ENCODE assay signal across 9 cellular contexts in genomic region chr1:206631085-206631509, GRCh38. TPM values are rescaled to one million over a fixed set of nuclear protein-coding genes. Genes with fewer than 3 reads are reported as not detected.
A peak's percentile ranks its signal among the peaks of the same experiment; 100 is the strongest.
DNase-seq lines count a peak whose midpoint lies in the region; ATAC-seq, FAIRE-seq and TF ChIP-seq lines count a peak whose summit lies in the region.
"Had no signal": no experiment of that assay in that cellular context is flagged by ENCODE, and none has a peak within 500 bp of the region (broad histone marks: within the 10 kb centered on the region; RNA-seq: fewer than 3 reads in every experiment).

No MANE protein-coding gene starts in this region.

- H4K20me1 ChIP-seq in endothelial cell of umbilical vein (replicated peaks; ENCODE audit: control insufficient read depth, extremely low read depth, insufficient read depth, low read length): no peaks in the 10 kb centered on the region

- H3K9me1 ChIP-seq in endothelial cell of umbilical vein (replicated peaks; ENCODE audit: control insufficient read depth, extremely low read depth, insufficient read depth, low read length): no peaks in the 10 kb centered on the region

- no peaks in the 10 kb centered on the region for H3K36me3 ChIP-seq in A673 (ENCODE audit: insufficient read depth, low read length, poor library complexity, severe bottlenecking)
- no peaks in the 10 kb centered on the region for H3K36me3 ChIP-seq in endothelial cell of umbilical vein (ENCODE audit: control insufficient read depth in 2 of 2, extremely low read depth in 1 of 2, insufficient read depth in 2 of 2, low read length in 2 of 2)

- H3K27me3 ChIP-seq in A673 (replicated peaks; ENCODE audit: insufficient read depth, low read depth, low read length, poor library complexity): peaks cover 16% of the 10 kb centered on the region
- peaks cover 4 to 18% of the 10 kb centered on the region in 2 experiments for H3K27me3 ChIP-seq in endothelial cell of umbilical vein (ENCODE audit: control insufficient read depth in 2 of 2, insufficient read depth in 2 of 2, low read length in 2 of 2)

- no peak overlapping the region for H3K9ac ChIP-seq in endothelial cell of umbilical vein (replicated peaks; ENCODE audit: extremely low read depth, insufficient read depth, low read length)

- H2AFZ ChIP-seq in endothelial cell of umbilical vein (ENCODE audit: low read depth, low read length): peak overlapping the region; percentile 22

- POLR2A ChIA-PET in A673 (lab: Charles Lee; ENCODE audit: low non-redundant PET): no interaction called here
- POLR2A ChIA-PET in endothelial cell of umbilical vein (lab: Charles Lee): no interaction called here

- in situ Hi-C loops in SK-MEL-5 (cut with HindIII; ENCODE audit: low pct_unique_long_range_greater_than_20kb, low sequenced_read_pairs): no loop called here

- H3K27ac ChIP-seq in A673 (ENCODE audit: low read depth, low read length, poor library complexity, severe bottlenecking) (no peak overlapping the region), endothelial cell of umbilical vein (ENCODE audit: insufficient read depth, low read depth, low read length) (no peak overlapping the region)

- no peaks in the 10 kb centered on the region for H3K9me3 ChIP-seq in A673 (ENCODE audit: low read depth, low read length, poor library complexity, severe bottlenecking)
- no peaks in the 10 kb centered on the region for H3K9me3 ChIP-seq in endothelial cell of umbilical vein (replicated peaks; ENCODE audit: control insufficient read depth, insufficient read depth, low read length)

- H3K9me3 Mint-ChIP-seq in nephron: no peaks in the 10 kb centered on the region

- DNase-seq in A673 (ENCODE audit: low spot score) (peak; percentile 97), GM12864 (ENCODE audit: low read depth) (peak; percentile 71), NCI-H1436 (lab: John Stamatoyannopoulos, UW) (peak; percentile 95), SK-MEL-5 (ENCODE audit: low read depth, low spot score) (peak; percentile 94), endothelial cell of umbilical vein (ENCODE audit: low read depth, low spot score) (peak; percentile 83)

- intact Hi-C loops in A673 (cut with micrococcal nuclease; ENCODE audit: unreplicated experiment) (loop anchor here (10.0 kb wide), 1 partner anchor 354 kb away; no protein-coding TSS in a partner anchor), endothelial cell of umbilical vein (cut with micrococcal nuclease) (loop anchor here (1.0 to 5.0 kb wide), 3 partner anchors 19 to 176 kb away; partner anchors contain the start of gene EIF2D)

- H3K36me3 Mint-ChIP-seq in nephron (ENCODE audit: low read depth): no peaks in the 10 kb centered on the region

- dilution Hi-C loops in endothelial cell of umbilical vein (cut with MboI; ENCODE audit: extremely low pct_ligation_motif_present, low sequenced_read_pairs): no loop called here

- CTCF ChIA-PET in A673 (lab: Charles Lee): interaction anchor here (0.9 to 2.1 kb wide), 9 partner anchors 11 to 281 kb away, joined by 3 to 45 read pairs (median 7); partner anchors contain the start of gene EIF2D
- CTCF ChIA-PET in endothelial cell of umbilical vein (lab: Charles Lee): interaction anchor here (0.6 to 14.5 kb wide), 26 partner anchors 10 to 871 kb away, joined by 3 to 663 read pairs (median 6); partner anchors contain the start of genes EIF2D, MAPKAPK2 and RASSF5

- peak; percentile 87 for TF ChIP-seq CTCF in A673 (conservative IDR thresholded peaks at IDR 0.05; ENCODE audit: low read depth, low read length)
- TF ChIP-seq CTCF in GM12864 (IDR thresholded peaks at IDR 0.05; ENCODE audit: low read depth, low read length, missing control alignments): peak; percentile 65
- TF ChIP-seq CTCF in endothelial cell of umbilical vein (IDR thresholded peaks at IDR 0.05; ENCODE audit: extremely low read depth in 1 of 2, insufficient read depth in 1 of 2, low read depth in 1 of 2, low read length in 2 of 2): peak; percentile 49 to 60
- peak; percentile 47 to 54 (median 49) for TF ChIP-seq CTCF in nephron (IDR thresholded peaks at IDR 0.05; ENCODE audit: unreplicated experiment in 3 of 3)

- no peak overlapping the region for H3K27ac Mint-ChIP-seq in nephron

- peaks cover 1% of the 10 kb centered on the region for H3K79me2 ChIP-seq in endothelial cell of umbilical vein (ENCODE audit: control insufficient read depth, insufficient read depth, low read length)

- no peak for TF ChIP-seq POLR2A in endothelial cell of umbilical vein (IDR thresholded peaks at IDR 0.05; ENCODE audit: low read depth, low read length)

- no peak overlapping the region for H3K4me3 ChIP-seq in A673 (ENCODE audit: low read depth, low read length, poor library complexity, severe bottlenecking)
- no peak overlapping the region for H3K4me3 ChIP-seq in GM12864 (ENCODE audit: low read depth, low read length)
- H3K4me3 ChIP-seq in endothelial cell of umbilical vein (replicated peaks in 1 of 3; ENCODE audit: insufficient read depth in 1 of 3, low read depth in 1 of 3, low read length in 3 of 3): no peak overlapping the region

- no peak overlapping the region for H3K4me2 ChIP-seq in endothelial cell of umbilical vein (ENCODE audit: insufficient read depth, low read length)

- H3K4me1 ChIP-seq in A673 (ENCODE audit: insufficient read depth, low read length, poor library complexity, severe bottlenecking) (peaks cover 25% of the 10 kb centered on the region), endothelial cell of umbilical vein (ENCODE audit: control insufficient read depth, extremely low read depth, insufficient read depth, low read length) (peaks cover 10% of the 10 kb centered on the region)

- ATAC-seq in HG03196 (IDR thresholded peaks at IDR 0.05; ENCODE audit: unreplicated experiment) (no peak), HG02938 (IDR thresholded peaks at IDR 0.05; ENCODE audit: unreplicated experiment) (no peak)

- peaks cover 40% of the 10 kb centered on the region for H3K4me1 Mint-ChIP-seq in nephron

- no TSS peak for BruUV-seq in A673 (replicated peaks; lab: Mats Ljungman, UMichigan)
- no TSS peak for BruUV-seq in endothelial cell of umbilical vein (replicated peaks; lab: Mats Ljungman, UMichigan)

- no peak overlapping the region for H3K4me3 Mint-ChIP-seq in nephron

- H3K27me3 Mint-ChIP-seq in nephron (ENCODE audit: low read depth): peaks cover 6% of the 10 kb centered on the region

- peak; percentile 75 for FAIRE-seq in endothelial cell of umbilical vein (lab: Jason Lieb, UNC)
- FAIRE-seq: endometrium had no signal

TF ChIP-seq in endothelial cell of umbilical vein, 7 proteins besides CTCF, POLR2A, EP300 and RAD21 (continues in another document):
- TF ChIP-seq EZH2 (IDR thresholded peaks at IDR 0.05; ENCODE audit: borderline replicate concordance, low read depth, low read length, severe bottlenecking) (no peak), POLR2AphosphoS5 (IDR thresholded peaks at IDR 0.05; ENCODE audit: insufficient read depth, low read depth, low read length) (no peak), JUN (IDR thresholded peaks at IDR 0.05; ENCODE audit: borderline replicate concordance, insufficient read depth, insufficient read length, low read depth) (no peak), FOS (IDR thresholded peaks at IDR 0.05; ENCODE audit: borderline replicate concordance, insufficient read depth, low read length) (no peak), GATA2 (IDR thresholded peaks at IDR 0.05; ENCODE audit: insufficient read depth, insufficient read length, low read depth, low read length) (no peak)

RNA-seq across cellular contexts. Expression of gene DYRK3, which starts 4.2 kb away (rescaled TPM):
- 18.7 and 24.0 TPM in 2 replicates for total RNA-seq in A673 (2021)
- 26.3 and 33.1 TPM in 2 replicates for total RNA-seq in SK-MEL-5 (2014; rRNA removed; shearing (Covaris generic))
- polyA plus RNA-seq in SK-MEL-5 (2015; cell fraction: cytosol; rRNA removed): 11.2 and 14.5 TPM in 2 replicates
- polyA plus RNA-seq in SK-MEL-5 (2015; cell fraction: nucleus; rRNA removed): 9.8 and 14.0 TPM in 2 replicates
- 7.4 and 10.9 TPM in 2 replicates for total RNA-seq in endothelial cell of umbilical vein
- polyA plus RNA-seq in endothelial cell of umbilical vein: 2.9 and 3.4 TPM in 2 replicates
- 3.3 and 3.5 TPM in 2 replicates for polyA plus RNA-seq in endothelial cell of umbilical vein (2011; cell fraction: cytosol; rRNA removed)
- 3.0 and 3.2 TPM in 2 replicates for polyA plus RNA-seq in endothelial cell of umbilical vein (2011; cell fraction: nucleus; rRNA removed)
- 7.2 and 8.8 TPM in 2 replicates for polyA plus RNA-seq in endothelial cell of umbilical vein (2012)
- 6.0 and 6.5 TPM in 2 replicates for polyA minus RNA-seq in endothelial cell of umbilical vein
- polyA minus RNA-seq in endothelial cell of umbilical vein (2011; cell fraction: cytosol; rRNA and poly(A)+ RNA removed): 15.0 TPM
- 3.1 and 3.9 TPM in 2 replicates for polyA minus RNA-seq in endothelial cell of umbilical vein (2011; cell fraction: nucleus; rRNA and poly(A)+ RNA removed)

RNA-seq across cellular contexts. Expression of gene EIF2D, which starts 18.8 kb away (rescaled TPM):
- total RNA-seq in A673 (2021): 32.6 and 32.7 TPM in 2 replicates
- total RNA-seq in SK-MEL-5 (2014; rRNA removed; shearing (Covaris generic)): 57.8 and 58.7 TPM in 2 replicates
- 48.9 and 60.0 TPM in 2 replicates for polyA plus RNA-seq in SK-MEL-5 (2015; cell fraction: cytosol; rRNA removed)
- polyA plus RNA-seq in SK-MEL-5 (2015; cell fraction: nucleus; rRNA removed): 94.1 and 109 TPM in 2 replicates
- total RNA-seq in endothelial cell of umbilical vein: 47.6 and 48.0 TPM in 2 replicates
- 48.1 and 54.1 TPM in 2 replicates for polyA plus RNA-seq in endothelial cell of umbilical vein
- 77.9 and 80.3 TPM in 2 replicates for polyA plus RNA-seq in endothelial cell of umbilical vein (2011; cell fraction: cytosol; rRNA removed)
- polyA plus RNA-seq in endothelial cell of umbilical vein (2011; cell fraction: nucleus; rRNA removed): 87.2 and 92.0 TPM in 2 replicates
- polyA plus RNA-seq in endothelial cell of umbilical vein (2012): 39.3 and 39.5 TPM in 2 replicates
- polyA minus RNA-seq in endothelial cell of umbilical vein: 44.8 and 59.8 TPM in 2 replicates
- polyA minus RNA-seq in endothelial cell of umbilical vein (2011; cell fraction: cytosol; rRNA and poly(A)+ RNA removed): 32.8 TPM
- polyA minus RNA-seq in endothelial cell of umbilical vein (2011; cell fraction: nucleus; rRNA and poly(A)+ RNA removed): 24.3 and 31.4 TPM in 2 replicates

RNA-seq across cellular contexts. Expression of gene MAPKAPK2, which starts 53.6 kb away (rescaled TPM):
- total RNA-seq in A673 (2021) (39.2 and 41.9 TPM in 2 replicates), endothelial cell of umbilical vein (69.1 and 74.2 TPM in 2 replicates)
- 27.9 and 28.4 TPM in 2 replicates for total RNA-seq in SK-MEL-5 (2014; rRNA removed; shearing (Covaris generic))
- polyA plus RNA-seq in SK-MEL-5 (2015; cell fraction: cytosol; rRNA removed): 44.4 and 49.8 TPM in 2 replicates
- polyA plus RNA-seq in SK-MEL-5 (2015; cell fraction: nucleus; rRNA removed): 58.9 and 60.4 TPM in 2 replicates
- polyA plus RNA-seq in endothelial cell of umbilical vein: 52.4 and 52.9 TPM in 2 replicates
- polyA plus RNA-seq in endothelial cell of umbilical vein (2011; cell fraction: cytosol; rRNA removed): 55.5 and 56.5 TPM in 2 replicates
- polyA plus RNA-seq in endothelial cell of umbilical vein (2011; cell fraction: nucleus; rRNA removed): 65.3 and 75.4 TPM in 2 replicates
- 46.4 and 49.8 TPM in 2 replicates for polyA plus RNA-seq in endothelial cell of umbilical vein (2012)
- polyA minus RNA-seq in endothelial cell of umbilical vein: 64.9 and 75.6 TPM in 2 replicates
- 29.7 TPM for polyA minus RNA-seq in endothelial cell of umbilical vein (2011; cell fraction: cytosol; rRNA and poly(A)+ RNA removed)
- polyA minus RNA-seq in endothelial cell of umbilical vein (2011; cell fraction: nucleus; rRNA and poly(A)+ RNA removed): 31.4 and 32.5 TPM in 2 replicates
